In genomic region chr11:862028-862703, GRCh38 we compare ENCODE assay signal across 15 cellular contexts. TPM values are rescaled to one million over a fixed set of nuclear protein-coding genes. Genes with fewer than 3 reads are reported as not detected.
DNase-seq lines count a peak whose midpoint lies in the region; ATAC-seq, FAIRE-seq and TF ChIP-seq lines count a peak whose summit lies in the region.
"Had no signal": no experiment of that assay in that cellular context is flagged by ENCODE, and none has a peak within 500 bp of the region (broad histone marks: within the 10 kb centered on the region; RNA-seq: fewer than 3 reads in every experiment).

No MANE protein-coding gene starts in this region.

- H3K27ac ChIP-seq in Panc1 (ENCODE audit: low read length) (no peak overlapping the region), iPS-18a (ENCODE audit: low read length) (no peak overlapping the region)
- no peak overlapping the region for H3K27ac ChIP-seq in CD8-positive, alpha-beta memory T cell (ENCODE audit: low read depth, low read length)

- DNase-seq in NCI-H748 (lab: John Stamatoyannopoulos, UW; ENCODE audit: unreplicated experiment) (peak; percentile 28), NCI-H748 treated with DMSO at 0.1 percent for 48 hours (lab: John Stamatoyannopoulos, UW) (no peak), Panc1 (ENCODE audit: low read depth, low spot score) (no peak), RCC 7860 (ENCODE audit: low spot score) (no peak)
- no peak for DNase-seq in stimulated activated effector memory CD8-positive, alpha-beta T cell treated with anti-CD3 and anti-CD28 coated beads, Interleukin-12 subunit alpha, Interleukin-12 subunit beta, amount 100 ng/mL, for 72 hours (ENCODE audit: low spot score in 2 of 2)
- no peak for DNase-seq in stimulated activated CD4-positive, alpha-beta T cell treated with anti-CD3 and anti-CD28 coated beads, Interleukin-4, amount 100 ng/mL, for 1 hour
- DNase-seq in CD8-positive, alpha-beta memory T cell, result no peak
- DNase-seq: naive B cell, NCI-H2107, RPMI8226 had no signal

- no peaks in the 10 kb centered on the region for H3K9me3 Mint-ChIP-seq in stimulated activated effector memory CD8-positive, alpha-beta T cell treated with anti-CD3 and anti-CD28 coated beads, Interleukin-12 subunit alpha, Interleukin-12 subunit beta, amount 100 ng/mL, for 72 hours
- no peaks in the 10 kb centered on the region for H3K9me3 Mint-ChIP-seq in CD8-positive, alpha-beta memory T cell
- H3K9me3 Mint-ChIP-seq: naive B cell had no signal

- peaks cover 25% of the 10 kb centered on the region for H3K36me3 Mint-ChIP-seq in stimulated activated effector memory CD8-positive, alpha-beta T cell treated with anti-CD3 and anti-CD28 coated beads, Interleukin-12 subunit alpha, Interleukin-12 subunit beta, amount 100 ng/mL, for 72 hours
- H3K36me3 Mint-ChIP-seq in CD8-positive, alpha-beta memory T cell, result no peaks in the 10 kb centered on the region
- H3K36me3 Mint-ChIP-seq: activated naive CD8-positive, alpha-beta T cell; naive B cell had no signal

- intact Hi-C loops in Panc1 (cut with micrococcal nuclease; ENCODE audit: unreplicated experiment), result no loop called here

- H3K27me3 ChIP-seq in Panc1 (ENCODE audit: control insufficient read depth, insufficient read depth, low read length) (no peaks in the 10 kb centered on the region), iPS-18a (ENCODE audit: control insufficient read depth, insufficient read depth, low read length) (peaks cover 5% of the 10 kb centered on the region)
- no peaks in the 10 kb centered on the region for H3K27me3 ChIP-seq in CD8-positive, alpha-beta memory T cell (ENCODE audit: insufficient read depth, low read length, poor library complexity, severe bottlenecking)

- H3K4me1 Mint-ChIP-seq in stimulated activated effector memory CD8-positive, alpha-beta T cell treated with anti-CD3 and anti-CD28 coated beads, Interleukin-12 subunit alpha, Interleukin-12 subunit beta, amount 100 ng/mL, for 72 hours, result peaks cover under 1% of the 10 kb centered on the region
- H3K4me1 Mint-ChIP-seq in CD8-positive, alpha-beta memory T cell, result peaks cover 0 to under 1% (median under 1%) of the 10 kb centered on the region in 3 donors
- H3K4me1 Mint-ChIP-seq: naive B cell had no signal

- H3K4me3 ChIP-seq in Panc1 (ENCODE audit: low read depth in 2 of 2, low read length in 2 of 2) (no peak overlapping the region), iPS-18a (ENCODE audit: low read length) (peak overlapping the region; percentile 33)
- no peak overlapping the region for H3K4me3 ChIP-seq in CD8-positive, alpha-beta memory T cell (ENCODE audit: low read length)

- H3K9ac ChIP-seq in iPS-18a (ENCODE audit: low read length), result peak overlapping the region; percentile 28

- H3K4me3 Mint-ChIP-seq in stimulated activated effector memory CD8-positive, alpha-beta T cell treated with anti-CD3 and anti-CD28 coated beads, Interleukin-12 subunit alpha, Interleukin-12 subunit beta, amount 100 ng/mL, for 72 hours, result no peak overlapping the region
- no peak overlapping the region for H3K4me3 Mint-ChIP-seq in CD8-positive, alpha-beta memory T cell
- H3K4me3 Mint-ChIP-seq: activated naive CD8-positive, alpha-beta T cell; naive B cell had no signal

- CTCF ChIA-PET in Panc1 (lab: Charles Lee), result interaction anchor here (0.7 kb wide), 1 partner anchor 54 kb away, joined by 3 read pairs; no protein-coding TSS in a partner anchor
- CTCF ChIA-PET in CD8-positive, alpha-beta memory T cell (lab: Charles Lee), result no interaction called here

- FAIRE-seq in RCC 7860 (lab: Jason Lieb, UNC), result no peak
- FAIRE-seq: colon, islet of Langerhans, TTC549 had no signal

- H3K27ac Mint-ChIP-seq in stimulated activated effector memory CD8-positive, alpha-beta T cell treated with anti-CD3 and anti-CD28 coated beads, Interleukin-12 subunit alpha, Interleukin-12 subunit beta, amount 100 ng/mL, for 72 hours, result peak overlapping the region; percentile 61
- no peak overlapping the region for H3K27ac Mint-ChIP-seq in CD8-positive, alpha-beta memory T cell
- H3K27ac Mint-ChIP-seq: activated naive CD8-positive, alpha-beta T cell had no signal

- in situ Hi-C loops in Panc1 (cut with HindIII; ENCODE audit: low pct_unique_long_range_greater_than_20kb, low sequenced_read_pairs), result no loop called here

- peak; percentile 7 for ATAC-seq in Panc1
- no peak for ATAC-seq in stimulated activated effector memory CD8-positive, alpha-beta T cell treated with anti-CD3 and anti-CD28 coated beads, Interleukin-12 subunit alpha, Interleukin-12 subunit beta, amount 100 ng/mL, for 72 hours

- no peaks in the 10 kb centered on the region for H3K27me3 Mint-ChIP-seq in CD8-positive, alpha-beta memory T cell
- H3K27me3 Mint-ChIP-seq: activated naive CD8-positive, alpha-beta T cell; naive B cell had no signal

- H3K36me3 ChIP-seq in Panc1 (ENCODE audit: control insufficient read depth, insufficient read depth, low read length) (no peaks in the 10 kb centered on the region), iPS-18a (ENCODE audit: control insufficient read depth, low read depth, low read length) (no peaks in the 10 kb centered on the region)
- no peaks in the 10 kb centered on the region for H3K36me3 ChIP-seq in CD8-positive, alpha-beta memory T cell (ENCODE audit: insufficient read depth, low read length)

- no peak for TF ChIP-seq CTCF in Panc1 (IDR thresholded peaks at IDR 0.05)

- TSS peak; percentile 82 for BruUV-seq in Panc1 (replicated peaks; lab: Mats Ljungman, UMichigan)

- H3K4me1 ChIP-seq in Panc1 (ENCODE audit: control insufficient read depth, insufficient read depth, low read length) (peaks cover 76% of the 10 kb centered on the region), iPS-18a (ENCODE audit: control insufficient read depth, low read depth, low read length) (peaks cover 21% of the 10 kb centered on the region)
- H3K4me1 ChIP-seq in CD8-positive, alpha-beta memory T cell (ENCODE audit: insufficient read depth, low read length), result no peaks in the 10 kb centered on the region

- H3K9me3 ChIP-seq in Panc1 (ENCODE audit: control insufficient read depth, insufficient read depth, low read depth, low read length) (no peaks in the 10 kb centered on the region), iPS-18a (ENCODE audit: control insufficient read depth, low read depth, low read length) (no peaks in the 10 kb centered on the region)
- H3K9me3 ChIP-seq in CD8-positive, alpha-beta memory T cell (ENCODE audit: low read length), result no peaks in the 10 kb centered on the region

- POLR2A ChIA-PET in Panc1 (lab: Charles Lee), result no interaction called here
- POLR2A ChIA-PET in CD8-positive, alpha-beta memory T cell (lab: Charles Lee), result no interaction called here

RNA-seq across cellular contexts. Expression of gene TSPAN4, which starts 19.5 kb away (rescaled TPM):
- 187 TPM for total RNA-seq in Panc1 (2021; ENCODE audit: unreplicated experiment)
- 257 TPM for polyA plus RNA-seq in Panc1 (2012; ENCODE audit: insufficient read length)
- total RNA-seq in CD8-positive, alpha-beta memory T cell, result 1 to 10 TPM; 8.8 to 9.4 TPM
- 4.4 TPM for polyA plus RNA-seq in CD8-positive, alpha-beta memory T cell

RNA-seq across cellular contexts. Expression of gene POLR2L, which starts 19.8 kb away (rescaled TPM):
- total RNA-seq in Panc1 (2021; ENCODE audit: unreplicated experiment), result 673 TPM
- 2,061 TPM for polyA plus RNA-seq in Panc1 (2012; ENCODE audit: insufficient read length)
- 100 to 1,000 TPM; 178 to 182 TPM for total RNA-seq in CD8-positive, alpha-beta memory T cell
- 114 TPM for polyA plus RNA-seq in CD8-positive, alpha-beta memory T cell

RNA-seq across cellular contexts. Expression of gene CD151, which starts 29.4 kb away (rescaled TPM):
- total RNA-seq in Panc1 (2021; ENCODE audit: unreplicated experiment), result 680 TPM
- polyA plus RNA-seq in Panc1 (2012; ENCODE audit: insufficient read length), result 1,015 TPM
- 10 to 100 TPM; 61.2 to 65.5 TPM for total RNA-seq in CD8-positive, alpha-beta memory T cell
- polyA plus RNA-seq in CD8-positive, alpha-beta memory T cell, result 19.6 TPM

RNA-seq across cellular contexts. Expression of gene CRACR2B, which starts 34.4 kb away (rescaled TPM):
- total RNA-seq in Panc1 (2021; ENCODE audit: unreplicated experiment), result 132 TPM
- 167 TPM for polyA plus RNA-seq in Panc1 (2012; ENCODE audit: insufficient read length)
- 1 to 10 TPM; 2.4 to 3.6 TPM for total RNA-seq in CD8-positive, alpha-beta memory T cell
- polyA plus RNA-seq in CD8-positive, alpha-beta memory T cell, result not detected

RNA-seq across cellular contexts. Expression of gene PNPLA2, which starts 43.5 kb away (rescaled TPM):
- 244 TPM for total RNA-seq in Panc1 (2021; ENCODE audit: unreplicated experiment)
- polyA plus RNA-seq in Panc1 (2012; ENCODE audit: insufficient read length), result 377 TPM
- 10 to 100 TPM; 49.8 to 53.0 TPM for total RNA-seq in CD8-positive, alpha-beta memory T cell
- 41.5 TPM for polyA plus RNA-seq in CD8-positive, alpha-beta memory T cell

Comparison
In these comparisons a context has a peak if more than half of its experiments do, and no peak if none do; other contexts are left out.
1. RNA of gene TSPAN4, which starts 19.5 kb away (total RNA-seq): 187 TPM in Panc1 (single experiment); 8.8 to 9.4 TPM in CD8-positive, alpha-beta memory T cell; every median in the first group is over 10 times any median in the second.
2. RNA of gene CD151, which starts 29.4 kb away (total RNA-seq): 680 TPM in Panc1 (single experiment); 61.2 to 65.5 TPM in CD8-positive, alpha-beta memory T cell; every median in the first group is over 10 times any median in the second.